Comparison of ENCODE assay signal across 8 cellular contexts in the genomic region with DNA sequence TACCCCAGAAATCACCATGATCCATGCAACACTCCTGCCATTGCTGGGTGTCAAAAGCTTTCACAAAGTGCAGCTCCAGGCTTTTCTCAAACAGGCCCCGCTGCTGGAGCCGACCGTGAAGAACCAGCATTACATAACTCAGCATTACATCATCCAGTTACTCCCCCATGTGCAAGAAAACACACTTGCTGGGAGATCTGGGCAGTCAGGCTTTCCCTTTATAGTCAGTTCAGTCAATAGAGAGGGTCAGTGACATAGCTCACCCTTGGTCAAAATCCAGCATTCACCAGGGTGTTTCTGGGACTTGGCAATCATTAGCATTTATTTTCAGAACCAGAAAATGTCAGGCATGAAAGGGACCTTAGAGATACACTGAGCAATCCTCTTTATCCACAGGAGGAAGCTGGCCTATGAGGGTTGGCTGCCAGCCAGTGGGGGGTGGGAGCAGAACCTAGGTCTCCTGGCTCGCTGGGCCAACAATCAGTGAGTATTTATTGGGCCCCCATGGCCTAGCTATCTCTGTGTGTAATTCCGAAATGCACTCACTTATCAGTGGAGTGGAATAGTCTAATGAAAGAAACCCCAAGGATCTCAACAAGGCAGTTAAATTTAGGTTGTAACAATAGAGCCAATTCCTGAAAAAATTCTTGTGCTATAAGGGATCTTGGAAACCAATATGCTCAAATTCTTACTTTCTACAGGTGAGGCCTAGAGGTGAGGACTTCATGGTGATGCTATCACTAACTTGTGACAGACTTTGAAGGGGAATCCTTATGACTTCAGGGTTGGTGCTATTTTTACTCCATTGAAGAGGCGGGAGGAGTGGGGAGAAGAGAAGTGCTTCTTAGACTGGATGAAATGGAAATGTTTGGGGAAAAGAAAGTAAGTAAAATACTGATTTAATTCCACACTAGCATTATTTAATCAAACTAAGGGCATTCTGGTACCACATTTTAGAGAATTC. TPM values are rescaled to one million over a fixed set of nuclear protein-coding genes. Genes with fewer than 3 reads are reported as not detected.
DNase-seq lines count a peak whose midpoint lies in the region; ATAC-seq and TF ChIP-seq lines count a peak whose summit lies in the region.

No MANE protein-coding gene starts in this region.

- H3K9me3 ChIP-seq in mucosa of descending colon = no peaks in the 10 kb centered on the region

- ATAC-seq in mucosa of descending colon (peak; percentile 48), GM21526 (IDR thresholded peaks at IDR 0.05; ENCODE audit: low FRiP score, unreplicated experiment) (no peak), HG02884 (IDR thresholded peaks at IDR 0.05; ENCODE audit: unreplicated experiment) (no peak)

- H3K4me1 ChIP-seq in mucosa of descending colon (ENCODE audit: low read depth) = no peaks in the 10 kb centered on the region

- TF ChIP-seq CTCF in C4-2B (conservative IDR thresholded peaks at IDR 0.05) = no peak
- no peak for TF ChIP-seq CTCF in mucosa of descending colon (IDR thresholded peaks at IDR 0.05)

- intact Hi-C loops in mucosa of descending colon (cut with DNase I, micrococcal nuclease) = no loop called here

- DNase-seq in NCI-H510A (lab: John Stamatoyannopoulos, UW) (peak; percentile 18), dermis microvascular lymphatic vessel endothelial cell (ENCODE audit: low read depth in 2 of 2) (peak; percentile 49 to 70), mucosa of descending colon (peak in 1 of 3 donors; percentile 17), NK-92 (lab: John Stamatoyannopoulos, UW; ENCODE audit: unreplicated experiment) (no peak)
- no peak for DNase-seq in activated CD8-positive, alpha-beta memory T cell treated with anti-CD3 and anti-CD28 coated beads for 24 hours

- H3K4me3 ChIP-seq in mucosa of descending colon = no peak overlapping the region

- no peaks in the 10 kb centered on the region for H3K36me3 ChIP-seq in mucosa of descending colon (ENCODE audit: low read depth)

- H3K27ac ChIP-seq in C4-2B = peak overlapping the region; percentile 43

RNA-seq across cellular contexts. Expression of a gene that starts 54.6 kb away (rescaled TPM):
- total RNA-seq in dermis microvascular lymphatic vessel endothelial cell = 14.4 and 15.7 TPM in 2 replicates
- 10 to 100 TPM; 13.6 to 19.8 (median 13.9) TPM for total RNA-seq in mucosa of descending colon

RNA-seq across cellular contexts. Expression of a gene that starts 55.2 kb away (rescaled TPM):
- 23.4 and 26.8 TPM in 2 replicates for total RNA-seq in dermis microvascular lymphatic vessel endothelial cell
- total RNA-seq in mucosa of descending colon = 10 to 100 TPM; 15.2 to 21.6 (median 17.2) TPM

Comparison
In these comparisons a context has a peak if more than half of its experiments do, and no peak if none do; other contexts are left out.
1. DNase-seq: peak in NCI-H510A (single experiment) and dermis microvascular lymphatic vessel endothelial cell (2 of 2); none in NK-92 (single experiment) and activated CD8-positive, alpha-beta memory T cell treated with anti-CD3 and anti-CD28 coated beads for 24 hours (single experiment).